ENCODE assay signal across 1 cellular context in genomic region chr1:202113690-202114300, GRCh38.
TF ChIP-seq lines count a peak whose summit lies in the region.

No MANE protein-coding gene starts in this region.

TF ChIP-seq in GM12878, 131 proteins besides CTCF, POLR2A, EP300 and RAD21 (continued from another document):
- no peak for TF ChIP-seq BCLAF1 (IDR thresholded peaks at IDR 0.05)
- no peak for TF ChIP-seq ZZZ3 (IDR thresholded peaks at IDR 0.05; ENCODE audit: control insufficient read depth, insufficient read length, low read depth)
- TF ChIP-seq CREM (IDR thresholded peaks at IDR 0.05; ENCODE audit: low read depth), result no peak
TF ChIP-seq in GM12878: peak in this region for 2.
